1 cellular context compared by ENCODE assay signal in genomic region chr5:126417178-126417577, GRCh38.
TF ChIP-seq lines count a peak whose summit lies in the region.

No MANE protein-coding gene starts in this region.

TF ChIP-seq in H1, 55 proteins besides CTCF, POLR2A, EP300 and RAD21:
- TF ChIP-seq KDM1A (IDR thresholded peaks at IDR 0.05; ENCODE audit: borderline replicate concordance, low read length), result no peak
- TF ChIP-seq ASH2L (IDR thresholded peaks at IDR 0.05; ENCODE audit: low read length), result no peak
- TF ChIP-seq ATF2 (IDR thresholded peaks at IDR 0.05; ENCODE audit: low read length), result no peak
- TF ChIP-seq SP2 (IDR thresholded peaks at IDR 0.05; ENCODE audit: low read length), result no peak
- TF ChIP-seq GABPA (IDR thresholded peaks at IDR 0.05; ENCODE audit: borderline replicate concordance, insufficient read depth, low read length), result no peak
- no peak for TF ChIP-seq EZH2 (IDR thresholded peaks at IDR 0.05; ENCODE audit: low read depth, low read length, severe bottlenecking)
- TF ChIP-seq CREB1 (IDR thresholded peaks at IDR 0.05), result no peak
- no peak for TF ChIP-seq SAP30 (IDR thresholded peaks at IDR 0.05; ENCODE audit: insufficient read depth, insufficient replicate concordance, low read length)
- no peak for TF ChIP-seq TCF12 (IDR thresholded peaks at IDR 0.05; ENCODE audit: low read depth, low read length)
- TF ChIP-seq PHF8 (conservative IDR thresholded peaks at IDR 0.05; ENCODE audit: low read depth, low read length), result no peak
TF ChIP-seq in H1: peak in this region for 0.
